In genomic region chr10:101818119-101818957, GRCh38 we compare ENCODE assay signal across 1 cellular context.
TF ChIP-seq lines count a peak whose summit lies in the region.

TSS of gene OGA (minus strand) at chr10:101818444. CDS start at chr10:101818022, 422 bp downstream.

TF ChIP-seq in HEK293, 187 proteins besides CTCF, POLR2A, EP300 and RAD21 (continued from another document and continues in another):
- TF ChIP-seq, protein P1, sequence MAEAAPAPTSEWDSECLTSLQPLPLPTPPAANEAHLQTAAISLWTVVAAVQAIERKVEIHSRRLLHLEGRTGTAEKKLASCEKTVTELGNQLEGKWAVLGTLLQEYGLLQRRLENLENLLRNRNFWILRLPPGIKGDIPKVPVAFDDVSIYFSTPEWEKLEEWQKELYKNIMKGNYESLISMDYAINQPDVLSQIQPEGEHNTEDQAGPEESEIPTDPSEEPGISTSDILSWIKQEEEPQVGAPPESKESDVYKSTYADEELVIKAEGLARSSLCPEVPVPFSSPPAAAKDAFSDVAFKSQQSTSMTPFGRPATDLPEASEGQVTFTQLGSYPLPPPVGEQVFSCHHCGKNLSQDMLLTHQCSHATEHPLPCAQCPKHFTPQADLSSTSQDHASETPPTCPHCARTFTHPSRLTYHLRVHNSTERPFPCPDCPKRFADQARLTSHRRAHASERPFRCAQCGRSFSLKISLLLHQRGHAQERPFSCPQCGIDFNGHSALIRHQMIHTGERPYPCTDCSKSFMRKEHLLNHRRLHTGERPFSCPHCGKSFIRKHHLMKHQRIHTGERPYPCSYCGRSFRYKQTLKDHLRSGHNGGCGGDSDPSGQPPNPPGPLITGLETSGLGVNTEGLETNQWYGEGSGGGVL (tag by site-specific recombination; IDR thresholded peaks at IDR 0.05), result peak; percentile 64
- TF ChIP-seq, protein P2, sequence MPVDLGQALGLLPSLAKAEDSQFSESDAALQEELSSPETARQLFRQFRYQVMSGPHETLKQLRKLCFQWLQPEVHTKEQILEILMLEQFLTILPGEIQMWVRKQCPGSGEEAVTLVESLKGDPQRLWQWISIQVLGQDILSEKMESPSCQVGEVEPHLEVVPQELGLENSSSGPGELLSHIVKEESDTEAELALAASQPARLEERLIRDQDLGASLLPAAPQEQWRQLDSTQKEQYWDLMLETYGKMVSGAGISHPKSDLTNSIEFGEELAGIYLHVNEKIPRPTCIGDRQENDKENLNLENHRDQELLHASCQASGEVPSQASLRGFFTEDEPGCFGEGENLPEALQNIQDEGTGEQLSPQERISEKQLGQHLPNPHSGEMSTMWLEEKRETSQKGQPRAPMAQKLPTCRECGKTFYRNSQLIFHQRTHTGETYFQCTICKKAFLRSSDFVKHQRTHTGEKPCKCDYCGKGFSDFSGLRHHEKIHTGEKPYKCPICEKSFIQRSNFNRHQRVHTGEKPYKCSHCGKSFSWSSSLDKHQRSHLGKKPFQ (tag by site-specific recombination; IDR thresholded peaks at IDR 0.05), result 0 out of 2 replicates have a peak, but pooled peaks have one; percentile 19
- peak; percentile 88 for TF ChIP-seq ZBTB8A (tag by site-specific recombination; IDR thresholded peaks at IDR 0.05)
- peak; percentile 47 for TF ChIP-seq ZBTB26 (tag by site-specific recombination; optimal IDR thresholded peaks at IDR 0.05)
- TF ChIP-seq, protein P3, sequence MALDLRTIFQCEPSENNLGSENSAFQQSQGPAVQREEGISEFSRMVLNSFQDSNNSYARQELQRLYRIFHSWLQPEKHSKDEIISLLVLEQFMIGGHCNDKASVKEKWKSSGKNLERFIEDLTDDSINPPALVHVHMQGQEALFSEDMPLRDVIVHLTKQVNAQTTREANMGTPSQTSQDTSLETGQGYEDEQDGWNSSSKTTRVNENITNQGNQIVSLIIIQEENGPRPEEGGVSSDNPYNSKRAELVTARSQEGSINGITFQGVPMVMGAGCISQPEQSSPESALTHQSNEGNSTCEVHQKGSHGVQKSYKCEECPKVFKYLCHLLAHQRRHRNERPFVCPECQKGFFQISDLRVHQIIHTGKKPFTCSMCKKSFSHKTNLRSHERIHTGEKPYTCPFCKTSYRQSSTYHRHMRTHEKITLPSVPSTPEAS (tag by site-specific recombination; IDR thresholded peaks at IDR 0.05), result 0 out of 2 replicates have a peak, but pooled peaks have one; percentile 5
- TF ChIP-seq PATZ1 (tag by site-specific recombination; IDR thresholded peaks at IDR 0.05), result peak; percentile 94
- peak; percentile 61; the same call in 1 of the 2 replicates for TF ChIP-seq GLIS2 (tag by site-specific recombination; IDR thresholded peaks at IDR 0.05)
- 0 out of 2 replicates have a peak, but pooled peaks have one; percentile 69 for TF ChIP-seq ZNF660 (tag by site-specific recombination; IDR thresholded peaks at IDR 0.05)
- TF ChIP-seq ELK4 (IDR thresholded peaks at IDR 0.05; ENCODE audit: borderline replicate concordance, low read depth, low read length), result no peak
- TF ChIP-seq, protein P4, sequence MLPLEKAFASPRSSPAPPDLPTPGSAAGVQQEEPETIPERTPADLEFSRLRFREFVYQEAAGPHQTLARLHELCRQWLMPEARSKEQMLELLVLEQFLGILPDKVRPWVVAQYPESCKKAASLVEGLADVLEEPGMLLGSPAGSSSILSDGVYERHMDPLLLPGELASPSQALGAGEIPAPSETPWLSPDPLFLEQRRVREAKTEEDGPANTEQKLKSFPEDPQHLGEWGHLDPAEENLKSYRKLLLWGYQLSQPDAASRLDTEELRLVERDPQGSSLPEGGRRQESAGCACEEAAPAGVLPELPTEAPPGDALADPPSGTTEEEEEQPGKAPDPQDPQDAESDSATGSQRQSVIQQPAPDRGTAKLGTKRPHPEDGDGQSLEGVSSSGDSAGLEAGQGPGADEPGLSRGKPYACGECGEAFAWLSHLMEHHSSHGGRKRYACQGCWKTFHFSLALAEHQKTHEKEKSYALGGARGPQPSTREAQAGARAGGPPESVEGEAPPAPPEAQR (tag by site-specific recombination; IDR thresholded peaks at IDR 0.05), result 0 out of 2 replicates have a peak, but pooled peaks have one; percentile 41
- TF ChIP-seq, protein P5, sequence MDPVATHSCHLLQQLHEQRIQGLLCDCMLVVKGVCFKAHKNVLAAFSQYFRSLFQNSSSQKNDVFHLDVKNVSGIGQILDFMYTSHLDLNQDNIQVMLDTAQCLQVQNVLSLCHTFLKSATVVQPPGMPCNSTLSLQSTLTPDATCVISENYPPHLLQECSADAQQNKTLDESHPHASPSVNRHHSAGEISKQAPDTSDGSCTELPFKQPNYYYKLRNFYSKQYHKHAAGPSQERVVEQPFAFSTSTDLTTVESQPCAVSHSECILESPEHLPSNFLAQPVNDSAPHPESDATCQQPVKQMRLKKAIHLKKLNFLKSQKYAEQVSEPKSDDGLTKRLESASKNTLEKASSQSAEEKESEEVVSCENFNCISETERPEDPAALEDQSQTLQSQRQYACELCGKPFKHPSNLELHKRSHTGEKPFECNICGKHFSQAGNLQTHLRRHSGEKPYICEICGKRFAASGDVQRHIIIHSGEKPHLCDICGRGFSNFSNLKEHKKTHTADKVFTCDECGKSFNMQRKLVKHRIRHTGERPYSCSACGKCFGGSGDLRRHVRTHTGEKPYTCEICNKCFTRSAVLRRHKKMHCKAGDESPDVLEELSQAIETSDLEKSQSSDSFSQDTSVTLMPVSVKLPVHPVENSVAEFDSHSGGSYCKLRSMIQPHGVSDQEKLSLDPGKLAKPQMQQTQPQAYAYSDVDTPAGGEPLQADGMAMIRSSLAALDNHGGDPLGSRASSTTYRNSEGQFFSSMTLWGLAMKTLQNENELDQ (tag by site-specific recombination; IDR thresholded peaks at IDR 0.05; ENCODE audit: low read depth), result no peak
- TF ChIP-seq ZNF501 (tag by site-specific recombination; IDR thresholded peaks at IDR 0.05), result peak; percentile 93
- TF ChIP-seq ZNF391 (tag by site-specific recombination; IDR thresholded peaks at IDR 0.05; ENCODE audit: borderline replicate concordance, low read depth), result peak; percentile 88; the same call in 1 of the 2 replicates
- peak; percentile 47; the same call in 1 of the 2 replicates for TF ChIP-seq ZBTB20 (tag by site-specific recombination; IDR thresholded peaks at IDR 0.05)
- peak; percentile 28 for TF ChIP-seq ZIC2 (tag by site-specific recombination; IDR thresholded peaks at IDR 0.05)
- TF ChIP-seq PRDM1 (tag by site-specific recombination; IDR thresholded peaks at IDR 0.05), result peak; percentile 82
- peak; percentile 99 for TF ChIP-seq HIC1 (tag by site-specific recombination; IDR thresholded peaks at IDR 0.05)
- peak; percentile 50; the same call in 1 of the 2 replicates for TF ChIP-seq TRIM28 (IDR thresholded peaks at IDR 0.05; ENCODE audit: borderline replicate concordance, low read length)
- peak; percentile 75 for TF ChIP-seq ZEB2 (tag by site-specific recombination; IDR thresholded peaks at IDR 0.05)
- no peak for TF ChIP-seq ZNF239 (tag by site-specific recombination; IDR thresholded peaks at IDR 0.05)
- TF ChIP-seq ZSCAN23 (tag by site-specific recombination; IDR thresholded peaks at IDR 0.05), result 0 out of 2 replicates have a peak, but pooled peaks have one; percentile 22
- peak; percentile 87 for TF ChIP-seq WT1 (tag by site-specific recombination; IDR thresholded peaks at IDR 0.05)
- 0 out of 2 replicates have a peak, but pooled peaks have one; percentile 8 for TF ChIP-seq ZFP69B (tag by site-specific recombination; IDR thresholded peaks at IDR 0.05)
- TF ChIP-seq, protein P6, sequence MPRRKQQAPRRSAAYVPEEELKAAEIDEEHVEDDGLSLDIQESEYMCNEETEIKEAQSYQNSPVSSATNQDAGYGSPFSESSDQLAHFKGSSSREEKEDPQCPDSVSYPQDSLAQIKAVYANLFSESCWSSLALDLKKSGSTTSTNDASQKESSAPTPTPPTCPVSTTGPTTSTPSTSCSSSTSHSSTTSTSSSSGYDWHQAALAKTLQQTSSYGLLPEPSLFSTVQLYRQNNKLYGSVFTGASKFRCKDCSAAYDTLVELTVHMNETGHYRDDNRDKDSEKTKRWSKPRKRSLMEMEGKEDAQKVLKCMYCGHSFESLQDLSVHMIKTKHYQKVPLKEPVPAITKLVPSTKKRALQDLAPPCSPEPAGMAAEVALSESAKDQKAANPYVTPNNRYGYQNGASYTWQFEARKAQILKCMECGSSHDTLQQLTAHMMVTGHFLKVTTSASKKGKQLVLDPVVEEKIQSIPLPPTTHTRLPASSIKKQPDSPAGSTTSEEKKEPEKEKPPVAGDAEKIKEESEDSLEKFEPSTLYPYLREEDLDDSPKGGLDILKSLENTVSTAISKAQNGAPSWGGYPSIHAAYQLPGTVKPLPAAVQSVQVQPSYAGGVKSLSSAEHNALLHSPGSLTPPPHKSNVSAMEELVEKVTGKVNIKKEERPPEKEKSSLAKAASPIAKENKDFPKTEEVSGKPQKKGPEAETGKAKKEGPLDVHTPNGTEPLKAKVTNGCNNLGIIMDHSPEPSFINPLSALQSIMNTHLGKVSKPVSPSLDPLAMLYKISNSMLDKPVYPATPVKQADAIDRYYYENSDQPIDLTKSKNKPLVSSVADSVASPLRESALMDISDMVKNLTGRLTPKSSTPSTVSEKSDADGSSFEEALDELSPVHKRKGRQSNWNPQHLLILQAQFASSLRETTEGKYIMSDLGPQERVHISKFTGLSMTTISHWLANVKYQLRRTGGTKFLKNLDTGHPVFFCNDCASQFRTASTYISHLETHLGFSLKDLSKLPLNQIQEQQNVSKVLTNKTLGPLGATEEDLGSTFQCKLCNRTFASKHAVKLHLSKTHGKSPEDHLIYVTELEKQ (tag by site-specific recombination; IDR thresholded peaks at IDR 0.05; ENCODE audit: borderline replicate concordance), result 0 out of 2 replicates have a peak, but pooled peaks have one; percentile 27
- TF ChIP-seq SP3 (tag by site-specific recombination; IDR thresholded peaks at IDR 0.05), result peak; percentile 98
- peak; percentile 100 for TF ChIP-seq PRDM10 (tag by site-specific recombination; IDR thresholded peaks at IDR 0.05)
- no peak for TF ChIP-seq ZNF768 (tag by site-specific recombination; IDR thresholded peaks at IDR 0.05)
